9 cellular contexts compared by ENCODE assay signal in the genomic region with DNA sequence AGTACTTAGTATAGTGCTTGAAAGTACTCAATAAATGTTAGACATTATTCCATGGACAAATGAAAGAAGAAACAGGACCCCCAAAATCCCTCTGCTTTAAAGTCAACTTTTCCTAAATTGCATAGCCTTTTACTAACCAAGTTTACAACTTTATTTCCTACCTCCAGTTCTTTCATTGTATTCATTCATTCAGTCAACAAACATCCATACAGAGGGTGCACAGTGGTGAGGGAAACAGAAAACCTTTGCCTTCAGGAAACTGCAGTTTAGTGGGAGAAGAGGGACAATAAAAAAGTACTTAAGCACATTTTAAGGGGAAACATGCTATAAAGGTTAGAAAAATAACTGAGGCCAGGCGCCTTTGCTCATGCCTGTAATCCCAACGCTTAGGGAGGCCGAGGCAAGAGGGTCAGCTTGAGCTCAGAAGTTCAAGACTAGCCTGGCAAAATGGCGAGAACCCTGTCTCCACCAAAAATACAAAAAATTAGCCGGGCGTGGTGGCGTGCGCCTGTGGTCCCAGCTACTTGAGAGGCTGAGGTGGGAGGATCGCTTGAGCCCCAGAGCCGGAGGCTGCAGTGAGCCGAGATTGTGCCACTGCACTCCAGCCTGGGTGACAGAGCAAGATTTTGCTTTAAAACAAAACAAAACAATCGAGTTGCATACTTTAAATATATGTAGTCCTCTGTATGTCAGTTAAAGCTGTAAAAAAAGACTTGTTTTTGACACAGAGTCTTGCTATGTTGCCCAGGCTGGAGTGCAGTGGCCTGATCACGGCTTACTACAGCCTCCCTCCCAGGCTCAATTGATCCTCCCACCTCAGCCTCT. TPM values are rescaled to one million over a fixed set of nuclear protein-coding genes. Genes with fewer than 3 reads are reported as not detected.
DNase-seq lines count a peak whose midpoint lies in the region; ATAC-seq and TF ChIP-seq lines count a peak whose summit lies in the region.
"Had no signal": no experiment of that assay in that cellular context is flagged by ENCODE, and none has a peak within 500 bp of the region (broad histone marks: within the 10 kb centered on the region; RNA-seq: fewer than 3 reads in every experiment).

No MANE protein-coding gene starts in this region.

- no peaks in the 10 kb centered on the region for H3K27me3 ChIP-seq in BE2C

- peak overlapping the region; percentile 89 to 94 (median 93) for H3K4me3 Mint-ChIP-seq in nephron

- DNase-seq in BE2C (no peak), LNCaP clone FGC (ENCODE audit: low read depth) (no peak), coronary artery (ENCODE audit: low spot score) (no peak), LoVo (ENCODE audit: low spot score) (no peak)
- DNase-seq in activated CD4-positive, alpha-beta T cell treated with anti-CD3 and anti-CD28 coated beads, Interleukin-2, amount 50 U/mL, for 1 hour, result no peak
- DNase-seq: effector CD8-positive, alpha-beta T cell had no signal

- no peaks in the 10 kb centered on the region for H3K36me3 ChIP-seq in BE2C

- peak overlapping the region; percentile 88 to 97 (median 96) for H3K27ac Mint-ChIP-seq in nephron

- H3K36me3 Mint-ChIP-seq in nephron (ENCODE audit: low read depth), result no peaks in the 10 kb centered on the region

- H3K9me3 ChIP-seq in BE2C, result no peaks in the 10 kb centered on the region

- H3K27ac ChIP-seq in coronary artery, result peak overlapping the region; percentile 99 to 100

- peaks cover 33% of the 10 kb centered on the region for H3K4me1 Mint-ChIP-seq in nephron

- H3K4me3 ChIP-seq in BE2C (ENCODE audit: low read depth, low read length) (peak overlapping the region; percentile 95), LNCaP clone FGC (ENCODE audit: low read depth, low read length) (peak overlapping the region; percentile 69), coronary artery (peak overlapping the region; percentile 95)

- H3K9me3 Mint-ChIP-seq in nephron, result no peaks in the 10 kb centered on the region

- H3K4me1 ChIP-seq in BE2C, result no peaks in the 10 kb centered on the region

- H3K27me3 Mint-ChIP-seq in nephron (ENCODE audit: low read depth), result peaks cover 3% of the 10 kb centered on the region

- TF ChIP-seq CTCF in BE2C (IDR thresholded peaks at IDR 0.05; ENCODE audit: low read depth, low read length) (no peak), LNCaP clone FGC (IDR thresholded peaks at IDR 0.05; ENCODE audit: control insufficient read depth, extremely low read depth, insufficient read depth) (no peak), coronary artery (IDR thresholded peaks at IDR 0.05) (no peak), nephron (IDR thresholded peaks at IDR 0.05; ENCODE audit: unreplicated experiment in 3 of 3) (no peak)

- no peak for ATAC-seq in HG03159 (IDR thresholded peaks at IDR 0.05; ENCODE audit: unreplicated experiment)
- no peak for ATAC-seq in GM21381 (IDR thresholded peaks at IDR 0.05; ENCODE audit: unreplicated experiment)

RNA-seq across cellular contexts. Expression of a gene that starts 1.1 kb away (rescaled TPM):
- 14.0 TPM for polyA plus RNA-seq in BE2C (2012; ENCODE audit: insufficient read depth, insufficient read length, low read depth)
